ENCODE assay signal across 8 cellular contexts in genomic region chr20:36435799-36436541, GRCh38.
DNase-seq lines count a peak whose midpoint lies in the region; ATAC-seq and TF ChIP-seq lines count a peak whose summit lies in the region.

No MANE protein-coding gene starts in this region.

- peaks cover 0 to 1% (median 0%) of the 10 kb centered on the region in 7 donors for H3K9me3 Mint-ChIP-seq in naive B cell
- H3K9me3 Mint-ChIP-seq in stimulated activated effector memory CD8-positive, alpha-beta T cell treated with anti-CD3 and anti-CD28 coated beads, Interleukin-12 subunit alpha, Interleukin-12 subunit beta, amount 100 ng/mL, for 72 hours, result no peaks in the 10 kb centered on the region

- TF ChIP-seq CTCF in GM13977 (IDR thresholded peaks at IDR 0.05; ENCODE audit: extremely low read depth, insufficient read depth, missing control alignments) (no peak), esophagus squamous epithelium (IDR thresholded peaks at IDR 0.05) (no peak)

- no peaks in the 10 kb centered on the region for H3K9me3 ChIP-seq in esophagus squamous epithelium

- H3K36me3 Mint-ChIP-seq in naive B cell, result no peaks in the 10 kb centered on the region
- no peaks in the 10 kb centered on the region for H3K36me3 Mint-ChIP-seq in stimulated activated effector memory CD8-positive, alpha-beta T cell treated with anti-CD3 and anti-CD28 coated beads, Interleukin-12 subunit alpha, Interleukin-12 subunit beta, amount 100 ng/mL, for 72 hours

- intact Hi-C loops in esophagus squamous epithelium (cut with DNase I), result loop anchor here (5.0 kb wide), 1 partner anchor 234 kb away; no protein-coding TSS in a partner anchor

- no peak for TF ChIP-seq POLR2A in esophagus squamous epithelium (IDR thresholded peaks at IDR 0.05)

- in situ Hi-C loops in GM13977 (cut with MboI; ENCODE audit: low pct_unique_long_range_greater_than_20kb, low sequenced_read_pairs, unreplicated experiment), result loop anchor here (25.0 kb wide), 1 partner anchor 224 kb away; no protein-coding TSS in a partner anchor

- ATAC-seq in naive B cell (ENCODE audit: low read depth in 2 of 2) (peak; percentile 89 to 92), GM21528 (IDR thresholded peaks at IDR 0.05; ENCODE audit: low FRiP score, unreplicated experiment) (no peak), GM21723 (IDR thresholded peaks at IDR 0.05; ENCODE audit: unreplicated experiment) (no peak)
- ATAC-seq in stimulated activated effector memory CD8-positive, alpha-beta T cell treated with anti-CD3 and anti-CD28 coated beads, Interleukin-12 subunit alpha, Interleukin-12 subunit beta, amount 100 ng/mL, for 72 hours, result peak; percentile 82

- peaks cover 4 to 23% (median 20%) of the 10 kb centered on the region in 3 donors for H3K27me3 Mint-ChIP-seq in naive B cell

- no peak overlapping the region for H3K27ac ChIP-seq in esophagus squamous epithelium

- H3K4me3 ChIP-seq in esophagus squamous epithelium, result peak overlapping the region in 3 of 4 donors; percentile 27 to 63 (median 39)

- H3K27ac Mint-ChIP-seq in naive B cell, result no peak overlapping the region
- no peak overlapping the region for H3K27ac Mint-ChIP-seq in stimulated activated effector memory CD8-positive, alpha-beta T cell treated with anti-CD3 and anti-CD28 coated beads, Interleukin-12 subunit alpha, Interleukin-12 subunit beta, amount 100 ng/mL, for 72 hours

- peaks cover 0 to 15% (median 0%) of the 10 kb centered on the region in 4 donors for H3K27me3 ChIP-seq in esophagus squamous epithelium

- peaks cover 0 to 11% (median 4%) of the 10 kb centered on the region in 3 donors for H3K4me1 ChIP-seq in esophagus squamous epithelium

- H3K4me3 Mint-ChIP-seq in naive B cell, result peak overlapping the region; percentile 21 to 71 (median 63)
- H3K4me3 Mint-ChIP-seq in stimulated activated effector memory CD8-positive, alpha-beta T cell treated with anti-CD3 and anti-CD28 coated beads, Interleukin-12 subunit alpha, Interleukin-12 subunit beta, amount 100 ng/mL, for 72 hours, result peak overlapping the region; percentile 55

- H3K4me1 Mint-ChIP-seq in naive B cell, result peaks cover 6 to 17% (median 12%) of the 10 kb centered on the region in 3 donors
- no peaks in the 10 kb centered on the region for H3K4me1 Mint-ChIP-seq in stimulated activated effector memory CD8-positive, alpha-beta T cell treated with anti-CD3 and anti-CD28 coated beads, Interleukin-12 subunit alpha, Interleukin-12 subunit beta, amount 100 ng/mL, for 72 hours

- DNase-seq in GM13977 (ENCODE audit: low spot score), result peak; percentile 84
- peak; percentile 54 for DNase-seq in NCI-H748 treated with DMSO at 0.1 percent for 48 hours (lab: John Stamatoyannopoulos, UW)
- DNase-seq in activated T-cell treated with anti-CD3 and anti-CD28 coated beads, Interleukin-2, amount 50 U/mL, for 1 hour, result peak; percentile 91
- DNase-seq in esophagus squamous epithelium (lab: John Stamatoyannopoulos, UW), result no peak
- peak; percentile 83 for DNase-seq in naive B cell
- DNase-seq in stimulated activated effector memory CD8-positive, alpha-beta T cell treated with anti-CD3 and anti-CD28 coated beads, Interleukin-12 subunit alpha, Interleukin-12 subunit beta, amount 100 ng/mL, for 72 hours (ENCODE audit: low spot score in 2 of 2), result peak; percentile 74 to 91

- 0% methylated on average over 4 of the region's 52 CpGs; no CpG with 5 or more reads in 1 of the 2 donors for WGBS in esophagus squamous epithelium, 2 donors

- no peaks in the 10 kb centered on the region for H3K36me3 ChIP-seq in esophagus squamous epithelium

Comparison
In these comparisons a context has a peak if more than half of its experiments do, and no peak if none do; other contexts are left out.
1. ATAC-seq: peak in naive B cell (2 of 2) and stimulated activated effector memory CD8-positive, alpha-beta T cell treated with anti-CD3 and anti-CD28 coated beads, Interleukin-12 subunit alpha, Interleukin-12 subunit beta, amount 100 ng/mL, for 72 hours (single experiment); none in GM21528 (single experiment) and GM21723 (single experiment).